ENCODE assay signal across 15 cellular contexts in the genomic region with DNA sequence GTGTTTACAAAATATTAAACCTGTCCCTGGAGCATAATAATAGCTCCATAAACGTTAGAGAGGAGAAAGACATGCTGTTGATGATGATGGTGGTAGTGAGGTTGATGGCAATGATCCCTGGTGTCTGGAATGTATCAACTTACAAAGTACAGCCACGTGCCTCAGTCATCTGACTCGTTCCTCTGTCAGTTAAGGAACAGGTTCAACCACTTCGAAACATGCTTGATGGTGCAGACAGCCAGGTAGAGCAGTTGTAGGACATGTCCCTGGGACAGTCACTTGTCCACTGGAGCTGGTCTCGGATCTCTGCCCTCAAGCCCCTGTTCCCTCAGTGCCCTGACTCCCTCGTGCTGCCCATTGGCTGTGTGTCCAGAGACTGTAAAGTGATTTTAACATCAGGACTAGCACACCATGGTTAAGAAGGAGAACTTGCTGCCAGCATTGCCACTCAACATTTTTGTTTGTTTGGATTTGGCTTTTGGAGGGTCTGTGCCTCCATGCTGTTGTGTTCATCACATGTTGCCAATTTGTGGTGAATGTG. TPM values are rescaled to one million over a fixed set of nuclear protein-coding genes. Genes with fewer than 3 reads are reported as not detected.
"Had no signal": no experiment of that assay in that cellular context is flagged by ENCODE, and none has a peak within 500 bp of the region (broad histone marks: within the 10 kb centered on the region; RNA-seq: fewer than 3 reads in every experiment).

No MANE protein-coding gene starts in this region.

- H3K4me3 ChIP-seq: gastrocnemius medialis, heart left ventricle, lower lobe of right lung, right lobe of liver, smooth muscle cell had no signal

- H3K27me3 ChIP-seq: gastrocnemius medialis, right lobe of liver had no signal

- H3K36me3 ChIP-seq: gastrocnemius medialis, heart left ventricle, lower lobe of right lung, right lobe of liver had no signal

- DNase-seq: activated CD4-positive, alpha-beta T cell treated with anti-CD3 and anti-CD28 coated beads, Interleukin-2, amount 50 U/mL, for 1 hour; activated CD8-positive, alpha-beta memory T cell treated with anti-CD3 and anti-CD28 coated beads for 24 hours; activated naive CD4-positive, alpha-beta T cell treated with Interleukin-2 at 50 U/mL for 16 hours; dermis blood vessel endothelial cell; effector memory CD8-positive, alpha-beta T cell; gastrocnemius medialis; heart left ventricle; left colon; lower lobe of right lung; right lobe of liver; stimulated activated CD4-positive, alpha-beta T cell treated with anti-CD3 and anti-CD28 coated beads, Interleukin-4, amount 100 ng/mL, for 4 hours; stimulated activated CD8-positive, alpha-beta memory T cell treated with anti-CD3 and anti-CD28 coated beads, Interleukin-4, amount 100 ng/mL, for 48 hours; stimulated activated naive CD8-positive, alpha-beta T cell treated with anti-CD3 and anti-CD28 coated beads, Interleukin-15, Interleukin-2, amounts not matched to agents 100 U/mL and 50 U/mL, for 24 hours had no signal

- H3K4me1 ChIP-seq: gastrocnemius medialis, heart left ventricle, lower lobe of right lung, right lobe of liver had no signal

- H3K9me3 ChIP-seq: gastrocnemius medialis, heart left ventricle, lower lobe of right lung, right lobe of liver had no signal

- H3K27ac ChIP-seq: gastrocnemius medialis, heart left ventricle, lower lobe of right lung, right lobe of liver had no signal

RNA-seq across cellular contexts. Expression of gene SALL1, which starts 16.2 kb away (rescaled TPM):
- total RNA-seq: lower lobe of right lung, pulmonary artery endothelial cell had no signal
